In the genomic region with DNA sequence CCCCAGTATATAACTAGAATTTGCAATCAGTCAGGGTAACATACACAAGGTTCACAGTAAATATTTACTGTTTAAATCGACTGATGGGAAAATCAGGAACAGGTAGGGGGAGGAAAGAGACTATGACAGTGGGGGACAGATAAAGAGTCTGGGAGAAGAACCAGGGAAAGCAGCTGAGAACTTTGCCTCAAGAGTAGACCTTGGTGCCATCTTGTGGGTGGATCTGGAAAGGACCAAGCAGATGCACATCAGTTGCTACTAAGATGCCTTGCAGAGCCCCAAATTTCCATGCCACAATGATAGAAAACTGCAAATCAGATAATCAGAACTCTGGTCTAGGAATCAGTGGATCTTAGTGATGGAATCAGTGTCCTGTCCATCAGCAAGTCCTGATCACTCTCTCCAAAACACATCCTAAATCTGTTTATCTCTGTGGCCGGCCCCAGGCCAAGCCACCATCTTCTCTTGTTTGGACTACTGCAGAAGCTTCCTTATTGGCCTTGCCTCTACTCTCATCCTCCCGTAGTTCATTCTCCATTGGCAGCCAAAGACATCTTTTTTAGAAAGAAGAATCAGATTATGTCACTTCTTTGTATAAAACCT, we compare ENCODE assay signal across 8 cellular contexts.
A peak's percentile ranks its signal among the peaks of the same experiment; 100 is the strongest.
DNase-seq lines count a peak whose midpoint lies in the region; ATAC-seq, FAIRE-seq and TF ChIP-seq lines count a peak whose summit lies in the region.

No MANE protein-coding gene starts in this region.

- H3K4me3 ChIP-seq in Peyer's patch: no peak overlapping the region
- no peak overlapping the region for H3K4me3 ChIP-seq in small intestine (ENCODE audit: low read depth in 1 of 2, low read length in 2 of 2)

- no peak for TF ChIP-seq POLR2A in Peyer's patch (IDR thresholded peaks at IDR 0.05)

- peak in 5 of 6 experiments; percentile 32 to 81 (median 68) for TF ChIP-seq CTCF in Peyer's patch (IDR thresholded peaks at IDR 0.05)

- H3K27ac ChIP-seq in Peyer's patch: no peak overlapping the region
- H3K27ac ChIP-seq in small intestine (ENCODE audit: low read depth in 1 of 2, low read length in 1 of 2): no peak overlapping the region

- no peaks in the 10 kb centered on the region for H3K36me3 ChIP-seq in Peyer's patch
- H3K36me3 ChIP-seq in small intestine (ENCODE audit: control insufficient read depth in 2 of 2, insufficient read depth in 2 of 2, low read length in 2 of 2): no peaks in the 10 kb centered on the region

- peaks cover 0 to 17% (median 0%) of the 10 kb centered on the region in 4 donors for H3K4me1 ChIP-seq in Peyer's patch
- peaks cover 0 to 6% of the 10 kb centered on the region in 2 donors for H3K4me1 ChIP-seq in small intestine (ENCODE audit: control insufficient read depth in 2 of 2, insufficient read depth in 1 of 2, low read depth in 1 of 2, low read length in 1 of 2)

- WGBS in small intestine, 3 donors: 51 to 57% (median 52%) methylated on average over 3 of the region's 3 CpGs

- DNase-seq in EH (ENCODE audit: low read depth): peak; percentile 75
- DNase-seq in HCEC 1CT: peak; percentile 67
- DNase-seq in Peyer's patch: peak in 2 of 3 donors; percentile 48 to 85
- peak in 38 of 56 donors; percentile 13 to 87 (median 48) for DNase-seq in amygdala (lab: John Stamatoyannopoulos, UW)
- peak; percentile 68 to 84 for DNase-seq in hippocampal formation (lab: John Stamatoyannopoulos, UW)
- DNase-seq in small intestine: peak; percentile 63
- DNase-seq in NCI-H2029 (lab: John Stamatoyannopoulos, UW): no peak

- no peaks in the 10 kb centered on the region for H3K9me3 ChIP-seq in Peyer's patch
- H3K9me3 ChIP-seq in small intestine (ENCODE audit: control insufficient read depth, low read depth): no peaks in the 10 kb centered on the region

- ATAC-seq in HG03565 (IDR thresholded peaks at IDR 0.05; ENCODE audit: unreplicated experiment): no peak

- H3K27me3 ChIP-seq in Peyer's patch (no peaks in the 10 kb centered on the region), small intestine (ENCODE audit: control insufficient read depth in 2 of 2, insufficient read depth in 2 of 2, low read length in 2 of 2) (no peaks in the 10 kb centered on the region)

- FAIRE-seq in small intestine (lab: Jason Lieb, UNC): no peak
